In the genomic region with DNA sequence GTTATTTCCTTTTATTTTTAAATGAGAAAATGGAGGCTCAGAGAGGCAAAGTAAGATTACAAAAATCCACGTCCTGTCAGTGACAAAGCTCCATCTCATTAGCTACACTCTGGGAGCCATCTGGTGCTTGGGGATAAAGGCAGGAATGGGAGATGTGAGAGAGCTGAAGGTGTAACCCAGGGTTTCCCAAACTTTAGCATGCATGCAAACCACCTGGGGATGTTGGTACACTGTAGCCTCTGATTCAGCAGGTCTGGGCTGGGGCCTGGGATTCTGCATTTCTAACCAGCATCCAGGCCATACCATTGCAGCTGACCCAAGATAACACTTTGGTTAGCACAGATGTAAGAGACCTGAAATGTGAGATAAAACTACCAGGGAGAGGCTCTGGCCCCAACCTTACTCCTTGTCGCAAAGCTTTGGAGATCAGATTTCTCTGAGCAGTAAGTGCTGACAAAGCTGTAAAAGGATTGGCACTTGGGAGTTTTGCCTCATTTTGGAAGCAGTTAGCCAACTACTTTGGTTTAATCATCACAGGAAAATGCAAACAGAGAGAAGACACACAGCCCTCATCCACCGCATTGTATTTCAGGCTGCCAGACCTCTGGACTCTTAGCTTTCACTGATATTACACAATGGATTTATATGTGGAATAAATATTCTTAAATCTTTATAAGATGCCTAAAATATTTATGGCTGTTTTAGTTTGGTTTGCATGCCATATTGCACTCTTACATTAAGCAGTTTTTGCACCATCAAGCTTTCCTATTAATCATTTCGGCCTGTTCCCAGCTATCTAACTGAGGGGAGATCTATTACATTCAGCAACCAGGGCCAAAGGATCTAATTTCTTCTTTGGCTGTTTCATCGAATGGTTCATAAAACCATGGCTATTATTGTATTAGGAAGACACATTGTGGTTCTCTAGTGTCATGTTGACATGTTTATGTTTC, we compare ENCODE assay signal across 2 cellular contexts.
TF ChIP-seq lines count a peak whose summit lies in the region.

No MANE protein-coding gene starts in this region.

TF ChIP-seq in SK-N-SH treated with all-trans-retinoic acid at 6 μM for 48 hours, 23 proteins besides CTCF, POLR2A, EP300 and RAD21 (continued from another document):
- TF ChIP-seq, protein P1, sequence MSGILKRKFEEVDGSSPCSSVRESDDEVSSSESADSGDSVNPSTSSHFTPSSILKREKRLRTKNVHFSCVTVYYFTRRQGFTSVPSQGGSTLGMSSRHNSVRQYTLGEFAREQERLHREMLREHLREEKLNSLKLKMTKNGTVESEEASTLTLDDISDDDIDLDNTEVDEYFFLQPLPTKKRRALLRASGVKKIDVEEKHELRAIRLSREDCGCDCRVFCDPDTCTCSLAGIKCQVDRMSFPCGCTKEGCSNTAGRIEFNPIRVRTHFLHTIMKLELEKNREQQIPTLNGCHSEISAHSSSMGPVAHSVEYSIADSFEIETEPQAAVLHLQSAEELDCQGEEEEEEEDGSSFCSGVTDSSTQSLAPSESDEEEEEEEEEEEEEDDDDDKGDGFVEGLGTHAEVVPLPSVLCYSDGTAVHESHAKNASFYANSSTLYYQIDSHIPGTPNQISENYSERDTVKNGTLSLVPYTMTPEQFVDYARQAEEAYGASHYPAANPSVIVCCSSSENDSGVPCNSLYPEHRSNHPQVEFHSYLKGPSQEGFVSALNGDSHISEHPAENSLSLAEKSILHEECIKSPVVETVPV (CRISPR knock-in tag; IDR thresholded peaks at IDR 0.05) = no peak
- TF ChIP-seq SNAI2 (CRISPR knock-in tag; IDR thresholded peaks at IDR 0.05) = no peak
- no peak for TF ChIP-seq ESRRG (CRISPR knock-in tag; IDR thresholded peaks at IDR 0.05)
- TF ChIP-seq TCF4 (CRISPR knock-in tag; IDR thresholded peaks at IDR 0.05; ENCODE audit: borderline replicate concordance) = no peak
- TF ChIP-seq ZNF565 (CRISPR knock-in tag; conservative IDR thresholded peaks at IDR 0.05; ENCODE audit: low read depth) = no peak
- no peak for TF ChIP-seq GLIS3 (CRISPR knock-in tag; IDR thresholded peaks at IDR 0.05)
- TF ChIP-seq OSR1 (CRISPR knock-in tag; IDR thresholded peaks at IDR 0.05) = no peak
- TF ChIP-seq, protein P2, sequence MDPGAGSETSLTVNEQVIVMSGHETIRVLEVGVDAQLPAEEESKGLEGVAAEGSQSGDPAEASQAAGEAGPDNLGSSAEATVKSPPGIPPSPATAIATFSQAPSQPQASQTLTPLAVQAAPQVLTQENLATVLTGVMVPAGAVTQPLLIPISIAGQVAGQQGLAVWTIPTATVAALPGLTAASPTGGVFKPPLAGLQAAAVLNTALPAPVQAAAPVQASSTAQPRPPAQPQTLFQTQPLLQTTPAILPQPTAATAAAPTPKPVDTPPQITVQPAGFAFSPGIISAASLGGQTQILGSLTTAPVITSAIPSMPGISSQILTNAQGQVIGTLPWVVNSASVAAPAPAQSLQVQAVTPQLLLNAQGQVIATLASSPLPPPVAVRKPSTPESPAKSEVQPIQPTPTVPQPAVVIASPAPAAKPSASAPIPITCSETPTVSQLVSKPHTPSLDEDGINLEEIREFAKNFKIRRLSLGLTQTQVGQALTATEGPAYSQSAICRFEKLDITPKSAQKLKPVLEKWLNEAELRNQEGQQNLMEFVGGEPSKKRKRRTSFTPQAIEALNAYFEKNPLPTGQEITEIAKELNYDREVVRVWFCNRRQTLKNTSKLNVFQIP (CRISPR knock-in tag; IDR thresholded peaks at IDR 0.05; ENCODE audit: borderline replicate concordance, low read depth) = no peak

TF ChIP-seq in SK-N-SH, 30 proteins besides CTCF, POLR2A, EP300 and RAD21:
- TF ChIP-seq, protein P3, sequence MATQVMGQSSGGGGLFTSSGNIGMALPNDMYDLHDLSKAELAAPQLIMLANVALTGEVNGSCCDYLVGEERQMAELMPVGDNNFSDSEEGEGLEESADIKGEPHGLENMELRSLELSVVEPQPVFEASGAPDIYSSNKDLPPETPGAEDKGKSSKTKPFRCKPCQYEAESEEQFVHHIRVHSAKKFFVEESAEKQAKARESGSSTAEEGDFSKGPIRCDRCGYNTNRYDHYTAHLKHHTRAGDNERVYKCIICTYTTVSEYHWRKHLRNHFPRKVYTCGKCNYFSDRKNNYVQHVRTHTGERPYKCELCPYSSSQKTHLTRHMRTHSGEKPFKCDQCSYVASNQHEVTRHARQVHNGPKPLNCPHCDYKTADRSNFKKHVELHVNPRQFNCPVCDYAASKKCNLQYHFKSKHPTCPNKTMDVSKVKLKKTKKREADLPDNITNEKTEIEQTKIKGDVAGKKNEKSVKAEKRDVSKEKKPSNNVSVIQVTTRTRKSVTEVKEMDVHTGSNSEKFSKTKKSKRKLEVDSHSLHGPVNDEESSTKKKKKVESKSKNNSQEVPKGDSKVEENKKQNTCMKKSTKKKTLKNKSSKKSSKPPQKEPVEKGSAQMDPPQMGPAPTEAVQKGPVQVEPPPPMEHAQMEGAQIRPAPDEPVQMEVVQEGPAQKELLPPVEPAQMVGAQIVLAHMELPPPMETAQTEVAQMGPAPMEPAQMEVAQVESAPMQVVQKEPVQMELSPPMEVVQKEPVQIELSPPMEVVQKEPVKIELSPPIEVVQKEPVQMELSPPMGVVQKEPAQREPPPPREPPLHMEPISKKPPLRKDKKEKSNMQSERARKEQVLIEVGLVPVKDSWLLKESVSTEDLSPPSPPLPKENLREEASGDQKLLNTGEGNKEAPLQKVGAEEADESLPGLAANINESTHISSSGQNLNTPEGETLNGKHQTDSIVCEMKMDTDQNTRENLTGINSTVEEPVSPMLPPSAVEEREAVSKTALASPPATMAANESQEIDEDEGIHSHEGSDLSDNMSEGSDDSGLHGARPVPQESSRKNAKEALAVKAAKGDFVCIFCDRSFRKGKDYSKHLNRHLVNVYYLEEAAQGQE (IDR thresholded peaks at IDR 0.05; ENCODE audit: low read depth, low read length) = no peak
- TF ChIP-seq TAF1 (IDR thresholded peaks at IDR 0.05; ENCODE audit: borderline replicate concordance, low read depth, low read length) = no peak
- no peak for TF ChIP-seq EZH2phosphoT487 (IDR thresholded peaks at IDR 0.05; ENCODE audit: borderline replicate concordance, low read depth)
- TF ChIP-seq, protein P4, sequence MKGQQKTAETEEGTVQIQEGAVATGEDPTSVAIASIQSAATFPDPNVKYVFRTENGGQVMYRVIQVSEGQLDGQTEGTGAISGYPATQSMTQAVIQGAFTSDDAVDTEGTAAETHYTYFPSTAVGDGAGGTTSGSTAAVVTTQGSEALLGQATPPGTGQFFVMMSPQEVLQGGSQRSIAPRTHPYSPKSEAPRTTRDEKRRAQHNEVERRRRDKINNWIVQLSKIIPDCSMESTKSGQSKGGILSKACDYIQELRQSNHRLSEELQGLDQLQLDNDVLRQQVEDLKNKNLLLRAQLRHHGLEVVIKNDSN (IDR thresholded peaks at IDR 0.05; ENCODE audit: borderline replicate concordance, low read depth) = no peak
- TF ChIP-seq, protein P5, sequence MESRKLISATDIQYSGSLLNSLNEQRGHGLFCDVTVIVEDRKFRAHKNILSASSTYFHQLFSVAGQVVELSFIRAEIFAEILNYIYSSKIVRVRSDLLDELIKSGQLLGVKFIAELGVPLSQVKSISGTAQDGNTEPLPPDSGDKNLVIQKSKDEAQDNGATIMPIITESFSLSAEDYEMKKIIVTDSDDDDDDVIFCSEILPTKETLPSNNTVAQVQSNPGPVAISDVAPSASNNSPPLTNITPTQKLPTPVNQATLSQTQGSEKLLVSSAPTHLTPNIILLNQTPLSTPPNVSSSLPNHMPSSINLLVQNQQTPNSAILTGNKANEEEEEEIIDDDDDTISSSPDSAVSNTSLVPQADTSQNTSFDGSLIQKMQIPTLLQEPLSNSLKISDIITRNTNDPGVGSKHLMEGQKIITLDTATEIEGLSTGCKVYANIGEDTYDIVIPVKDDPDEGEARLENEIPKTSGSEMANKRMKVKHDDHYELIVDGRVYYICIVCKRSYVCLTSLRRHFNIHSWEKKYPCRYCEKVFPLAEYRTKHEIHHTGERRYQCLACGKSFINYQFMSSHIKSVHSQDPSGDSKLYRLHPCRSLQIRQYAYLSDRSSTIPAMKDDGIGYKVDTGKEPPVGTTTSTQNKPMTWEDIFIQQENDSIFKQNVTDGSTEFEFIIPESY (IDR thresholded peaks at IDR 0.05; ENCODE audit: borderline replicate concordance, low read depth) = no peak
- no peak for TF ChIP-seq SIN3A (IDR thresholded peaks at IDR 0.05; ENCODE audit: borderline replicate concordance, low read depth, low read length)
- no peak for TF ChIP-seq GABPA (IDR thresholded peaks at IDR 0.05; ENCODE audit: low read depth)
- TF ChIP-seq POLR2AphosphoS5 (IDR thresholded peaks at IDR 0.05; ENCODE audit: low read depth, low read length) = no peak
- TF ChIP-seq RCOR1 (IDR thresholded peaks at IDR 0.05; ENCODE audit: low read length) = no peak
